ENCODE assay signal across 9 cellular contexts in genomic region chr2:168912466-168913170, GRCh38. TPM values are rescaled to one million over a fixed set of nuclear protein-coding genes. Genes with fewer than 3 reads are reported as not detected.
A peak's percentile ranks its signal among the peaks of the same experiment; 100 is the strongest.
DNase-seq lines count a peak whose midpoint lies in the region; ATAC-seq, FAIRE-seq and TF ChIP-seq lines count a peak whose summit lies in the region.
"Had no signal": no experiment of that assay in that cellular context is flagged by ENCODE, and none has a peak within 500 bp of the region (broad histone marks: within the 10 kb centered on the region; RNA-seq: fewer than 3 reads in every experiment).

No MANE protein-coding gene starts in this region.

- no peak overlapping the region for H3K9ac ChIP-seq in K562 (ENCODE audit: insufficient read depth in 1 of 2, low read depth in 2 of 2, low read length in 2 of 2)

- ATAC-seq in K562 (no peak), left colon (peak; percentile 61), aorta (ENCODE audit: low FRiP score) (peak; percentile 75), GM21737 (IDR thresholded peaks at IDR 0.05; ENCODE audit: unreplicated experiment) (no peak)

- peak overlapping the region; percentile 53 for H2AFZ ChIP-seq in ACC112 (ENCODE audit: low read length, unreplicated experiment)
- H2AFZ ChIP-seq in K562 (ENCODE audit: low read depth, low read length) = 0 out of 2 replicates have a peak overlapping the region, but pooled peaks have one; percentile 6

- TF ChIP-seq EP300 in K562 (IDR thresholded peaks at IDR 0.05; ENCODE audit: low read length) = no peak

- H3K27me3 ChIP-seq in ACC112 (ENCODE audit: insufficient read depth, low read length) = peaks cover 27% of the 10 kb centered on the region
- no peaks in the 10 kb centered on the region for H3K27me3 ChIP-seq in K562 (ENCODE audit: control insufficient read depth in 2 of 2, insufficient read depth in 2 of 2, low read length in 2 of 2)
- H3K27me3 ChIP-seq in aorta (ENCODE audit: control insufficient read depth in 1 of 2, insufficient read depth in 2 of 2, low read length in 1 of 2) = peaks cover 0 to 3% of the 10 kb centered on the region in 2 donors

- H3K36me3 ChIP-seq in ACC112 (ENCODE audit: insufficient read depth, low read length) (no peaks in the 10 kb centered on the region), K562 (ENCODE audit: control insufficient read depth, insufficient read depth, low read length) (no peaks in the 10 kb centered on the region), aorta (ENCODE audit: control insufficient read depth in 1 of 2, insufficient read depth in 2 of 2, low read length in 1 of 2) (no peaks in the 10 kb centered on the region)

- no TSS peak for BruUV-seq in K562 (replicated peaks; lab: Mats Ljungman, UMichigan)

- H3K9me3 ChIP-seq in K562 (replicated peaks; ENCODE audit: control insufficient read depth, insufficient read depth, low read depth, low read length) = peaks cover 11% of the 10 kb centered on the region
- H3K9me3 ChIP-seq in aorta (ENCODE audit: control insufficient read depth, low read length) = no peaks in the 10 kb centered on the region

- H3K79me2 ChIP-seq in ACC112 (ENCODE audit: control insufficient read depth, insufficient read depth, low read length, unreplicated experiment) (no peaks in the 10 kb centered on the region), K562 (ENCODE audit: control insufficient read depth, insufficient read depth, low read length) (no peaks in the 10 kb centered on the region)

- no peaks in the 10 kb centered on the region for H3K9me1 ChIP-seq in K562 (ENCODE audit: control insufficient read depth, insufficient read depth, low read length)

- peak; percentile 42 for DNase-seq in NCI-H1105 (lab: John Stamatoyannopoulos, UW)
- no peak for DNase-seq in K562 (ENCODE audit: extremely low read depth in 1 of 4, low spot score in 3 of 4)
- peak in 1 of 2 donors; percentile 21 for DNase-seq in left colon
- DNase-seq in aorta = no peak
- no peak for DNase-seq in SKM-1 (lab: John Stamatoyannopoulos, UW; ENCODE audit: unreplicated experiment)
- DNase-seq in UCSD-AML1 (lab: John Stamatoyannopoulos, UW; ENCODE audit: unreplicated experiment) = no peak

- intact Hi-C loops in K562 (cut with micrococcal nuclease) (no loop called here), left colon (cut with DNase I, micrococcal nuclease) (no loop called here), aorta (cut with DNase I) (loop anchor here in 1 of 2 donors (10.0 kb wide), 1 partner anchor 558 kb away; no protein-coding TSS in a partner anchor)

- H3K4me3 ChIP-seq in ACC112 (ENCODE audit: low read depth, low read length) (peak overlapping the region; percentile 70), K562 (no peak overlapping the region), aorta (ENCODE audit: low read length in 2 of 2) (peak overlapping the region in 1 of 2 donors; percentile 20)

- no peaks in the 10 kb centered on the region for H4K20me1 ChIP-seq in K562 (replicated peaks; ENCODE audit: control insufficient read depth, insufficient read depth, low read length)

- CTCF ChIA-PET in K562 (lab: Yijun Ruan, JAX; ENCODE audit: low intra/inter-chr PET ratio) = no interaction called here

- H3K27ac ChIP-seq in ACC112 (ENCODE audit: low read depth, low read length) = no peak overlapping the region
- H3K27ac ChIP-seq in K562 (ENCODE audit: extremely low read depth, low read depth, low read length) = no peak overlapping the region
- H3K27ac ChIP-seq in aorta (ENCODE audit: low read depth in 1 of 2, low read length in 2 of 2) = no peak overlapping the region

- no peak for FAIRE-seq in K562 (lab: Jason Lieb, UNC)
- FAIRE-seq: TTC549 had no signal

- in situ Hi-C loops in K562 (cut with MboI) = loop anchor here (25.0 kb wide), 1 partner anchor 975 kb away; no protein-coding TSS in a partner anchor

- no peak overlapping the region for H3K4me2 ChIP-seq in K562 (ENCODE audit: insufficient read depth, low read length)

- no peak for TF ChIP-seq RAD21 in K562 (CRISPR knock-in tag; conservative IDR thresholded peaks at IDR 0.05 in 1 of 2, IDR thresholded peaks at IDR 0.05 in 1 of 2)

- H3K4me1 ChIP-seq in ACC112 (ENCODE audit: control insufficient read depth, insufficient read depth, low read length, unreplicated experiment) (no peaks in the 10 kb centered on the region), K562 (replicated peaks in 1 of 2; ENCODE audit: control insufficient read depth in 2 of 2, insufficient read depth in 2 of 2, low read length in 2 of 2) (peaks cover 3 to 4% of the 10 kb centered on the region in 2 experiments; a peak in 3 of 5 replicates), aorta (ENCODE audit: control insufficient read depth in 1 of 2, insufficient read depth in 2 of 2, low read length in 2 of 2) (no peaks in the 10 kb centered on the region)

- 75% methylated on average over 20 of the region's 20 CpGs for WGBS in K562 (ENCODE audit: insufficient coverage, low coverage, missing lambda C conversion rate)
- 15 to 22% methylated on average over 20 of the region's 20 CpGs for WGBS in aorta, 2 donors

- POLR2A ChIA-PET in K562 (lab: Yijun Ruan, JAX) = no interaction called here

- TF ChIP-seq POLR2A in K562 (conservative IDR thresholded peaks at IDR 0.05) = no peak

- no peak for TF ChIP-seq CTCF in K562 (IDR thresholded peaks at IDR 0.05 in 2 of 3, conservative IDR thresholded peaks at IDR 0.05 in 1 of 3; ENCODE audit: insufficient read depth in 2 of 3, low read depth in 1 of 3, low read length in 3 of 3)

TF ChIP-seq in K562, 482 proteins besides CTCF, POLR2A, EP300 and RAD21:
- TF ChIP-seq CBFA2T2 (conservative IDR thresholded peaks at IDR 0.05) (no peak), ZBTB33 (CRISPR knock-in tag; IDR thresholded peaks at IDR 0.05) (peak; percentile 72; the same call in 1 of the 2 replicates)

RNA-seq across cellular contexts. Expression of gene G6PC2, which starts 11.5 kb away (rescaled TPM):
- not detected in 2 replicates for total RNA-seq in K562 (2011; cell fraction: chromatin; rRNA removed; ENCODE audit: low replicate concordance)
- not detected in 2 replicates for total RNA-seq in K562 (2011; cell fraction: nucleolus; rRNA removed)
- 0.15 TPM in 1 of 2 replicates, not detected in the other for total RNA-seq in K562 (2011; cell fraction: nucleoplasm; rRNA removed)
- total RNA-seq in K562 (2014; rRNA removed) (not detected in 2 replicates), K562 (2014; rRNA removed; fragmentation: Illumina TruSeq; extraction: Trizol) (not detected in 2 replicates), K562 (2015; rRNA removed; fragmentation: Illumina TruSeq; extraction: Trizol) (not detected in 2 replicates), K562 (2021) (0.13 TPM in 1 of 2 replicates, not detected in the other), left colon (under 1 TPM in 1 of 2 donors, not detected in 1; 0.31 TPM), aorta (under 1 TPM in 1 of 2 donors, not detected in 1; 0.23 TPM)
- polyA plus RNA-seq in K562 (2011; rRNA removed) (0.07 and 0.15 TPM in 2 replicates), K562 (2014; fragmentation: Illumina TruSeq; extraction: Trizol) (not detected in 2 replicates), K562 (2014; fragmentation: Nextera tagmentation; extraction: Ambion mirVana) (under 1 TPM in 1 of 2 experiments, not detected in 1; 0.03 TPM), K562 (2014; rRNA removed) (not detected in 2 replicates), aorta (not detected)
- 0.01 and 0.06 TPM in 2 replicates for polyA plus RNA-seq in K562 (2011; cell fraction: cytosol; rRNA removed)
- polyA plus RNA-seq in K562 (2011; cell fraction: nucleus; rRNA removed) = 0.10 and 0.20 TPM in 2 replicates
- polyA plus RNA-seq in K562 (2012) = not detected in 2 replicates
- polyA minus RNA-seq in K562 (2011; rRNA and poly(A)+ RNA removed) = 0.06 and 0.21 TPM in 2 replicates
- polyA minus RNA-seq in K562 (2011; cell fraction: cytosol; rRNA and poly(A)+ RNA removed) = not detected in 2 replicates
- not detected in 2 replicates for polyA minus RNA-seq in K562 (2011; cell fraction: nucleus; rRNA and poly(A)+ RNA removed)

RNA-seq across cellular contexts. Expression of gene SPC25, which starts 22.4 kb away (rescaled TPM):
- 17.6 and 59.0 TPM in 2 replicates for total RNA-seq in K562 (2011; cell fraction: chromatin; rRNA removed; ENCODE audit: low replicate concordance)
- 12.3 and 16.8 TPM in 2 replicates for total RNA-seq in K562 (2011; cell fraction: nucleolus; rRNA removed)
- total RNA-seq in K562 (2011; cell fraction: nucleoplasm; rRNA removed) = 37.6 and 46.6 TPM in 2 replicates
- total RNA-seq in K562 (2014; rRNA removed) = 44.8 and 54.5 TPM in 2 replicates
- total RNA-seq in K562 (2014; rRNA removed; fragmentation: Illumina TruSeq; extraction: Trizol) = 56.5 and 66.3 TPM in 2 replicates
- total RNA-seq in K562 (2015; rRNA removed; fragmentation: Illumina TruSeq; extraction: Trizol) = 57.9 and 67.0 TPM in 2 replicates
- total RNA-seq in K562 (2021) = 53.4 and 62.3 TPM in 2 replicates
- polyA plus RNA-seq in K562 (2011; rRNA removed) = 59.9 and 77.4 TPM in 2 replicates
- 19.9 and 53.0 TPM in 2 replicates for polyA plus RNA-seq in K562 (2011; cell fraction: cytosol; rRNA removed)
- 11.0 and 17.5 TPM in 2 replicates for polyA plus RNA-seq in K562 (2011; cell fraction: nucleus; rRNA removed)
- 79.4 and 84.3 TPM in 2 replicates for polyA plus RNA-seq in K562 (2012)
- polyA plus RNA-seq in K562 (2014; fragmentation: Illumina TruSeq; extraction: Trizol) = 69.7 and 75.0 TPM in 2 replicates
- polyA plus RNA-seq in K562 (2014; fragmentation: Nextera tagmentation; extraction: Ambion mirVana) = 100 to 1,000 TPM in 1 of 2 experiments, 10 to 100 TPM in 1; 87.6 to 100 TPM
- 60.9 and 76.0 TPM in 2 replicates for polyA plus RNA-seq in K562 (2014; rRNA removed)
- polyA minus RNA-seq in K562 (2011; rRNA and poly(A)+ RNA removed) = 40.2 and 40.5 TPM in 2 replicates
- polyA minus RNA-seq in K562 (2011; cell fraction: cytosol; rRNA and poly(A)+ RNA removed) = 16.4 and 21.9 TPM in 2 replicates
- 26.8 and 42.2 TPM in 2 replicates for polyA minus RNA-seq in K562 (2011; cell fraction: nucleus; rRNA and poly(A)+ RNA removed)
- 1 to 10 TPM; 1.2 to 4.1 TPM for total RNA-seq in left colon
- under 1 TPM; 0.58 to 0.93 TPM for total RNA-seq in aorta
- polyA plus RNA-seq in aorta = 1 to 10 TPM in 1 of 2 donors, under 1 TPM in 1; 0.23 to 1.0 TPM

Comparison
In these comparisons a context has a peak if more than half of its experiments do, and no peak if none do; other contexts are left out.
1. ATAC-seq: peak in left colon (single experiment) and aorta (single experiment); none in K562 (single experiment) and GM21737 (single experiment).